2 cellular contexts compared by ENCODE assay signal in genomic region chr6:149905371-149905910, GRCh38.
TF ChIP-seq lines count a peak whose summit lies in the region.

No MANE protein-coding gene starts in this region.

TF ChIP-seq in HepG2, 621 proteins besides CTCF, POLR2A, EP300 and RAD21:
- TF ChIP-seq ZNF264 (CRISPR knock-in tag; IDR thresholded peaks at IDR 0.05) (no peak), THAP11 (CRISPR knock-in tag; IDR thresholded peaks at IDR 0.05) (no peak), ZNF414 (CRISPR knock-in tag; IDR thresholded peaks at IDR 0.05) (no peak), SP1 (IDR thresholded peaks at IDR 0.05) (no peak), SP1 (CRISPR knock-in tag; IDR thresholded peaks at IDR 0.05) (no peak), ZBTB1 (CRISPR knock-in tag; IDR thresholded peaks at IDR 0.05; ENCODE audit: borderline replicate concordance) (no peak), SP2 (CRISPR knock-in tag; IDR thresholded peaks at IDR 0.05) (no peak)
- TF ChIP-seq, protein P1, sequence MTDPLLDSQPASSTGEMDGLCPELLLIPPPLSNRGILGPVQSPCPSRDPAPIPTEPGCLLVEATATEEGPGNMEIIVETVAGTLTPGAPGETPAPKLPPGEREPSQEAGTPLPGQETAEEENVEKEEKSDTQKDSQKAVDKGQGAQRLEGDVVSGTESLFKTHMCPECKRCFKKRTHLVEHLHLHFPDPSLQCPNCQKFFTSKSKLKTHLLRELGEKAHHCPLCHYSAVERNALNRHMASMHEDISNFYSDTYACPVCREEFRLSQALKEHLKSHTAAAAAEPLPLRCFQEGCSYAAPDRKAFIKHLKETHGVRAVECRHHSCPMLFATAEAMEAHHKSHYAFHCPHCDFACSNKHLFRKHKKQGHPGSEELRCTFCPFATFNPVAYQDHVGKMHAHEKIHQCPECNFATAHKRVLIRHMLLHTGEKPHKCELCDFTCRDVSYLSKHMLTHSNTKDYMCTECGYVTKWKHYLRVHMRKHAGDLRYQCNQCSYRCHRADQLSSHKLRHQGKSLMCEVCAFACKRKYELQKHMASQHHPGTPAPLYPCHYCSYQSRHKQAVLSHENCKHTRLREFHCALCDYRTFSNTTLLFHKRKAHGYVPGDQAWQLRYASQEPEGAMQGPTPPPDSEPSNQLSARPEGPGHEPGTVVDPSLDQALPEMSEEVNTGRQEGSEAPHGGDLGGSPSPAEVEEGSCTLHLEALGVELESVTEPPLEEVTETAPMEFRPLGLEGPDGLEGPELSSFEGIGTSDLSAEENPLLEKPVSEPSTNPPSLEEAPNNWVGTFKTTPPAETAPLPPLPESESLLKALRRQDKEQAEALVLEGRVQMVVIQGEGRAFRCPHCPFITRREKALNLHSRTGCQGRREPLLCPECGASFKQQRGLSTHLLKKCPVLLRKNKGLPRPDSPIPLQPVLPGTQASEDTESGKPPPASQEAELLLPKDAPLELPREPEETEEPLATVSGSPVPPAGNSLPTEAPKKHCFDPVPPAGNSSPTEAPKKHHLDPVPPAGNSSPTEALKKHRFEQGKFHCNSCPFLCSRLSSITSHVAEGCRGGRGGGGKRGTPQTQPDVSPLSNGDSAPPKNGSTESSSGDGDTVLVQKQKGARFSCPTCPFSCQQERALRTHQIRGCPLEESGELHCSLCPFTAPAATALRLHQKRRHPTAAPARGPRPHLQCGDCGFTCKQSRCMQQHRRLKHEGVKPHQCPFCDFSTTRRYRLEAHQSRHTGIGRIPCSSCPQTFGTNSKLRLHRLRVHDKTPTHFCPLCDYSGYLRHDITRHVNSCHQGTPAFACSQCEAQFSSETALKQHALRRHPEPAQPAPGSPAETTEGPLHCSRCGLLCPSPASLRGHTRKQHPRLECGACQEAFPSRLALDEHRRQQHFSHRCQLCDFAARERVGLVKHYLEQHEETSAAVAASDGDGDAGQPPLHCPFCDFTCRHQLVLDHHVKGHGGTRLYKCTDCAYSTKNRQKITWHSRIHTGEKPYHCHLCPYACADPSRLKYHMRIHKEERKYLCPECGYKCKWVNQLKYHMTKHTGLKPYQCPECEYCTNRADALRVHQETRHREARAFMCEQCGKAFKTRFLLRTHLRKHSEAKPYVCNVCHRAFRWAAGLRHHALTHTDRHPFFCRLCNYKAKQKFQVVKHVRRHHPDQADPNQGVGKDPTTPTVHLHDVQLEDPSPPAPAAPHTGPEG (CRISPR knock-in tag; IDR thresholded peaks at IDR 0.05) = no peak

TF ChIP-seq in WTC11, 78 proteins besides CTCF, POLR2A, EP300 and RAD21:
- no peak for TF ChIP-seq JUN (CRISPR knock-in tag; IDR thresholded peaks at IDR 0.05)
- TF ChIP-seq TCF7 (CRISPR knock-in tag; IDR thresholded peaks at IDR 0.05; ENCODE audit: low read depth) = no peak
- TF ChIP-seq, protein P2, sequence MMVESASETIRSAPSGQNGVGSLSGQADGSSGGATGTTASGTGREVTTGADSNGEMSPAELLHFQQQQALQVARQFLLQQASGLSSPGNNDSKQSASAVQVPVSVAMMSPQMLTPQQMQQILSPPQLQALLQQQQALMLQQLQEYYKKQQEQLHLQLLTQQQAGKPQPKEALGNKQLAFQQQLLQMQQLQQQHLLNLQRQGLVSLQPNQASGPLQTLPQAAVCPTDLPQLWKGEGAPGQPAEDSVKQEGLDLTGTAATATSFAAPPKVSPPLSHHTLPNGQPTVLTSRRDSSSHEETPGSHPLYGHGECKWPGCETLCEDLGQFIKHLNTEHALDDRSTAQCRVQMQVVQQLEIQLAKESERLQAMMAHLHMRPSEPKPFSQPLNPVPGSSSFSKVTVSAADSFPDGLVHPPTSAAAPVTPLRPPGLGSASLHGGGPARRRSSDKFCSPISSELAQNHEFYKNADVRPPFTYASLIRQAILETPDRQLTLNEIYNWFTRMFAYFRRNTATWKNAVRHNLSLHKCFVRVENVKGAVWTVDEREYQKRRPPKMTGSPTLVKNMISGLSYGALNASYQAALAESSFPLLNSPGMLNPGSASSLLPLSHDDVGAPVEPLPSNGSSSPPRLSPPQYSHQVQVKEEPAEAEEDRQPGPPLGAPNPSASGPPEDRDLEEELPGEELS (CRISPR knock-in tag; IDR thresholded peaks at IDR 0.05) = no peak
- TF ChIP-seq ESRRA (CRISPR knock-in tag; IDR thresholded peaks at IDR 0.05; ENCODE audit: borderline replicate concordance) = no peak
- TF ChIP-seq HMGXB4 (CRISPR knock-in tag; IDR thresholded peaks at IDR 0.05) = no peak
- no peak for TF ChIP-seq FOXJ3 (CRISPR knock-in tag; IDR thresholded peaks at IDR 0.05; ENCODE audit: borderline replicate concordance)
- TF ChIP-seq HMGA2 (CRISPR knock-in tag; IDR thresholded peaks at IDR 0.05) = no peak
- TF ChIP-seq ZBTB21 (CRISPR knock-in tag; IDR thresholded peaks at IDR 0.05; ENCODE audit: borderline replicate concordance) = no peak
- TF ChIP-seq TEAD1 (CRISPR knock-in tag; IDR thresholded peaks at IDR 0.05) = no peak
- TF ChIP-seq ATF3 (CRISPR knock-in tag; conservative IDR thresholded peaks at IDR 0.05) = no peak
- TF ChIP-seq ZNF396 (CRISPR knock-in tag; IDR thresholded peaks at IDR 0.05; ENCODE audit: borderline replicate concordance) = no peak
- TF ChIP-seq, protein P3, sequence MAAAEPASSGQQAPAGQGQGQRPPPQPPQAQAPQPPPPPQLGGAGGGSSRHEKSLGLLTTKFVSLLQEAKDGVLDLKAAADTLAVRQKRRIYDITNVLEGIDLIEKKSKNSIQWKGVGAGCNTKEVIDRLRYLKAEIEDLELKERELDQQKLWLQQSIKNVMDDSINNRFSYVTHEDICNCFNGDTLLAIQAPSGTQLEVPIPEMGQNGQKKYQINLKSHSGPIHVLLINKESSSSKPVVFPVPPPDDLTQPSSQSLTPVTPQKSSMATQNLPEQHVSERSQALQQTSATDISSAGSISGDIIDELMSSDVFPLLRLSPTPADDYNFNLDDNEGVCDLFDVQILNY (CRISPR knock-in tag; IDR thresholded peaks at IDR 0.05) = no peak
- TF ChIP-seq SP1 (CRISPR knock-in tag; conservative IDR thresholded peaks at IDR 0.05) = no peak
- TF ChIP-seq AR (CRISPR knock-in tag; IDR thresholded peaks at IDR 0.05) = no peak
